ENCODE assay signal across 8 cellular contexts in genomic region chr13:77919351-77920294, GRCh38. TPM values are rescaled to one million over a fixed set of nuclear protein-coding genes. Genes with fewer than 3 reads are reported as not detected.
DNase-seq lines count a peak whose midpoint lies in the region; ATAC-seq and TF ChIP-seq lines count a peak whose summit lies in the region.

No MANE protein-coding gene starts in this region.

- in situ Hi-C loops in IMR-90 (cut with MboI; ENCODE audit: low sequenced_read_pairs) = no loop called here

- H4K20me1 ChIP-seq in IMR-90 (ENCODE audit: insufficient read depth, low read length) = no peaks in the 10 kb centered on the region

- no peak overlapping the region for H3K4ac ChIP-seq in IMR-90 (ENCODE audit: low read depth, low read length)

- POLR2A ChIA-PET in IMR-90 (lab: Charles Lee; ENCODE audit: unreplicated experiment) = no interaction called here

- CTCF ChIA-PET in IMR-90 (lab: Yijun Ruan, JAX) = interaction anchor here (0.6 to 1.9 kb wide), 5 partner anchors 11 to 109 kb away, joined by 3 to 7 read pairs (median 4); no protein-coding TSS in a partner anchor

- no peak for TF ChIP-seq CTCF in IMR-90 (conservative IDR thresholded peaks at IDR 0.05; ENCODE audit: low read depth, low read length)

- no peak overlapping the region for H2BK20ac ChIP-seq in IMR-90 (ENCODE audit: low read depth, low read length)

- peak; percentile 34 for DNase-seq in COLO668 (lab: John Stamatoyannopoulos, UW; ENCODE audit: unreplicated experiment)
- peak; percentile 15 for DNase-seq in IMR-90
- DNase-seq in medulla oblongata (ENCODE audit: extremely low spot score) = peak; percentile 59
- DNase-seq in ureter (ENCODE audit: low spot score) = peak; percentile 63
- DNase-seq in NCI-H2081 (lab: John Stamatoyannopoulos, UW) = no peak
- DNase-seq in GM19238 (ENCODE audit: insufficient read length, low spot score) = no peak

- no peak overlapping the region; the same call in 1 of the 2 replicates for H4K91ac ChIP-seq in IMR-90 (ENCODE audit: insufficient read depth, low read depth, low read length)

- 0 out of 2 replicates have a peak, but pooled peaks cover 3% of the 10 kb centered on the region for H3K9me1 ChIP-seq in IMR-90 (ENCODE audit: insufficient read depth, low read length)

- intact Hi-C loops in IMR-90 (cut with micrococcal nuclease) = loop anchor here (2.0 to 5.0 kb wide), 4 partner anchors 57 to 201 kb away; no protein-coding TSS in a partner anchor

- no peak overlapping the region for H2AK5ac ChIP-seq in IMR-90 (ENCODE audit: low read depth, low read length)

- TF ChIP-seq RAD21 in IMR-90 (IDR thresholded peaks at IDR 0.05; ENCODE audit: low read length) = no peak

- dilution Hi-C loops in IMR-90 (cut with HindIII; ENCODE audit: low sequenced_read_pairs, unreplicated experiment) = no loop called here

- no peak overlapping the region for H2AK9ac ChIP-seq in IMR-90 (replicated peaks; ENCODE audit: low read depth, low read length, poor library complexity)

- no peak overlapping the region for H3K27ac ChIP-seq in IMR-90 (ENCODE audit: insufficient read depth, low read length)
- no peak overlapping the region for H3K27ac ChIP-seq in ectodermal cell (ENCODE audit: insufficient read depth, low read depth, low read length, poor library complexity, severe bottlenecking)

- WGBS in IMR-90 (ENCODE audit: extremely low coverage in 2 of 2, insufficient read length in 1 of 2), 2 experiments = 18% methylated on average over 13 of the region's 35 CpGs; no CpG with 5 or more reads in 1 of the 2 experiments
- WGBS in ectodermal cell, 2 experiments = 18% methylated on average over 35 of the region's 35 CpGs

- no peaks in the 10 kb centered on the region; the same call in 1 of the 2 replicates for H3K4me1 ChIP-seq in IMR-90 (ENCODE audit: control insufficient read depth, insufficient read depth, low read length)
- H3K4me1 ChIP-seq in ectodermal cell (ENCODE audit: control insufficient read depth, insufficient read depth, low read length) = peaks cover 4% of the 10 kb centered on the region

- H2AFZ ChIP-seq in IMR-90 (replicated peaks; ENCODE audit: low read length, poor library complexity) = peak overlapping the region; percentile 84

- no peak for TF ChIP-seq POLR2A in IMR-90 (IDR thresholded peaks at IDR 0.05; ENCODE audit: low read depth, low read length)

- H2BK120ac ChIP-seq in IMR-90 (ENCODE audit: low read depth, low read length) = 0 out of 2 replicates have a peak overlapping the region, but pooled peaks have one; percentile 4

- peak overlapping the region; percentile 60 for H3K9ac ChIP-seq in IMR-90 (ENCODE audit: low read depth, low read length)

- 0 out of 3 replicates have a peak overlapping the region, but pooled peaks have one; percentile 4 for H2BK15ac ChIP-seq in IMR-90 (ENCODE audit: low read depth, low read length)

- H4K8ac ChIP-seq in IMR-90 (ENCODE audit: low read depth in 2 of 2, low read length in 2 of 2) = no peak overlapping the region; a peak in 1 of 4 replicates

- no peak overlapping the region for H2BK5ac ChIP-seq in IMR-90 (ENCODE audit: low read depth, low read length, poor library complexity, severe bottlenecking)

- no peak overlapping the region for H3K18ac ChIP-seq in IMR-90 (ENCODE audit: low read depth, low read length)

- H3K9me3 ChIP-seq in IMR-90 (ENCODE audit: control insufficient read depth, insufficient read depth, low read length) (no peaks in the 10 kb centered on the region), ectodermal cell (ENCODE audit: control insufficient read depth, low read length) (no peaks in the 10 kb centered on the region)

- H3K14ac ChIP-seq in IMR-90 (replicated peaks; ENCODE audit: low read depth, low read length) = no peak overlapping the region

- H3K27me3 ChIP-seq in IMR-90 (ENCODE audit: control insufficient read depth, insufficient read depth, low read length) = no peaks in the 10 kb centered on the region; the same call in 1 of the 2 replicates
- peaks cover 36% of the 10 kb centered on the region for H3K27me3 ChIP-seq in ectodermal cell (ENCODE audit: control insufficient read depth, insufficient read depth, low read length, poor library complexity, severe bottlenecking)

- H3K56ac ChIP-seq in IMR-90 (ENCODE audit: extremely low read depth, insufficient read depth, low read length) = no peak overlapping the region

- H3K36me3 ChIP-seq in IMR-90 (ENCODE audit: control insufficient read depth, insufficient read depth, low read length) (no peaks in the 10 kb centered on the region), ectodermal cell (ENCODE audit: control insufficient read depth, insufficient read depth, low read length) (no peaks in the 10 kb centered on the region)

- ATAC-seq in IMR-90 (ENCODE audit: low read depth) (peak; percentile 86), HG03095 (IDR thresholded peaks at IDR 0.05; ENCODE audit: unreplicated experiment) (no peak)

- H3K4me2 ChIP-seq in IMR-90 (ENCODE audit: low read depth, low read length) = peak overlapping the region; percentile 88

- BruUV-seq in IMR-90 (replicated peaks; lab: Mats Ljungman, UMichigan) = no TSS peak

- H3K23ac ChIP-seq in IMR-90 (ENCODE audit: low read depth, low read length) = no peak overlapping the region

- H3K79me1 ChIP-seq in IMR-90 (ENCODE audit: low read depth in 1 of 2, low read length in 2 of 2) = no peaks in the 10 kb centered on the region; a peak in 1 of 4 replicates

- H4K5ac ChIP-seq in IMR-90 (ENCODE audit: low read depth, low read length) = no peak overlapping the region

- H3K4me3 ChIP-seq in IMR-90 (ENCODE audit: insufficient read depth, low read depth, low read length) (peak overlapping the region; percentile 58), ectodermal cell (ENCODE audit: insufficient read depth, low read depth, low read length) (peak overlapping the region; percentile 50)

TF ChIP-seq in IMR-90, 13 proteins besides CTCF, POLR2A, EP300 and RAD21:
- TF ChIP-seq SMC3 (IDR thresholded peaks at IDR 0.05; ENCODE audit: low read depth, low read length) (no peak), NFE2L2 (IDR thresholded peaks at IDR 0.05; ENCODE audit: low read depth, low read length) (no peak), MAZ (IDR thresholded peaks at IDR 0.05; ENCODE audit: borderline replicate concordance, low read depth, low read length) (no peak), MXI1 (IDR thresholded peaks at IDR 0.05; ENCODE audit: borderline replicate concordance, low read depth, low read length) (no peak), CHD1 (IDR thresholded peaks at IDR 0.05; ENCODE audit: low read depth, low read length) (no peak), ELK1 (IDR thresholded peaks at IDR 0.05; ENCODE audit: borderline replicate concordance, low read depth, low read length) (no peak), RFX5 (IDR thresholded peaks at IDR 0.05; ENCODE audit: low read depth, low read length) (no peak), FOS (IDR thresholded peaks at IDR 0.05; ENCODE audit: low read depth, low read length) (no peak), MAFK (IDR thresholded peaks at IDR 0.05; ENCODE audit: low read depth, low read length) (no peak), CEBPB (IDR thresholded peaks at IDR 0.05; ENCODE audit: low read depth, low read length) (no peak), BHLHE40 (IDR thresholded peaks at IDR 0.05; ENCODE audit: low read depth, low read length) (no peak)

RNA-seq across cellular contexts. Expression of gene EDNRB, which starts 1.0 kb away (rescaled TPM):
- under 0.01 and 0.28 TPM in 2 replicates for total RNA-seq in IMR-90 (2012; rRNA removed)
- 0.07 and 0.09 TPM in 2 replicates for polyA plus RNA-seq in IMR-90 (2012; rRNA removed)
- 0.15 TPM in 1 of 2 replicates, not detected in the other for polyA plus RNA-seq in IMR-90 (2012; cell fraction: cytosol; rRNA removed)
- polyA plus RNA-seq in IMR-90 (2012; cell fraction: nucleus; rRNA removed; ENCODE audit: low replicate concordance) = 0.07 and 0.19 TPM in 2 replicates
- 6.9 TPM for polyA plus RNA-seq in ectodermal cell (2013, experiment 1 of 4)
- 5.5 TPM for polyA plus RNA-seq in ectodermal cell (2013, experiment 2 of 4)
- polyA plus RNA-seq in ectodermal cell (2013, experiment 3 of 4) = 15.4 TPM
- 19.7 TPM for polyA plus RNA-seq in ectodermal cell (2013, experiment 4 of 4)
- 72.7 TPM for total RNA-seq in ureter

Comparison
In these comparisons a context has a peak if more than half of its experiments do, and no peak if none do; other contexts are left out.
1. DNase-seq: peak in COLO668 (single experiment), IMR-90 (single experiment), medulla oblongata (single experiment) and ureter (single experiment); none in NCI-H2081 (0 of 2) and GM19238 (single experiment).
2. RNA of gene EDNRB, which starts 1.0 kb away (total RNA-seq): 72.7 TPM in ureter (single experiment); under 0.01 to 0.28 TPM in IMR-90; every median in the first group is over 10 times any median in the second.